In genomic region chr20:36346256-36346655, GRCh38 we compare ENCODE assay signal across 34 cellular contexts.
"Had no signal": no experiment of that assay in that cellular context is flagged by ENCODE, and none has a peak within 500 bp of the region (broad histone marks: within the 10 kb centered on the region; RNA-seq: fewer than 3 reads in every experiment).

No MANE protein-coding gene starts in this region.

- H3K4me1 Mint-ChIP-seq: activated B cell treated with CpG ODN at 0.5 μM for 24 hours; activated CD4-positive, alpha-beta T cell treated with anti-CD3 and anti-CD28 coated beads, Interleukin-2, amount 10 ng/mL, durations not matched to agents 24 days and 14 days; activated naive CD8-positive, alpha-beta T cell treated with anti-CD3 and anti-CD28 coated beads for 36 hours; activated T-helper 17 cell treated with anti-CD3 and anti-CD28 coated beads, Interleukin-2, amount 50 U/mL, for 72 hours; brain; central memory CD8-positive, alpha-beta T cell had no signal

- DNase-seq: activated B cell treated with CpG ODN at 0.5 μM for 24 hours; activated CD4-positive, alpha-beta memory T cell treated with anti-CD3 and anti-CD28 coated beads for 36 hours; activated CD4-positive, alpha-beta T cell treated with anti-CD3 and anti-CD28 coated beads for 4 hours; activated CD4-positive, alpha-beta T cell treated with anti-CD3 and anti-CD28 coated beads, Interleukin-2, amount 10 ng/mL, durations not matched to agents 24 days and 14 days; activated CD4-positive, alpha-beta T cell treated with anti-CD3 and anti-CD28 coated beads, Interleukin-2, amount 50 U/mL, for 1 hour; activated CD4-positive, alpha-beta T cell treated with anti-CD3 and anti-CD28 coated beads, Interleukin-2, amount 50 U/mL, for 4 hours; activated CD4-positive, CD25-positive, alpha-beta regulatory T cell treated with anti-CD3 and anti-CD28 coated beads, Interleukin-2, amount 50 U/mL, for 72 hours; activated CD8-positive, alpha-beta memory T cell treated with anti-CD3 and anti-CD28 coated beads, Interleukin-2, amount 50 U/mL, for 4 hours; activated CD8-positive, alpha-beta T cell treated with anti-CD3 and anti-CD28 coated beads for 36 hours; activated effector memory CD4-positive, alpha-beta T cell treated with anti-CD3 and anti-CD28 coated beads, Interleukin-2, amount 50 U/mL, for 16 hours; activated gamma-delta T cell treated with Interleukin-2 at 50 U/mL for 16 hours; activated naive CD4-positive, alpha-beta T cell; activated naive CD4-positive, alpha-beta T cell treated with anti-CD3 and anti-CD28 coated beads for 36 hours; activated naive CD4-positive, alpha-beta T cell treated with anti-CD3 and anti-CD28 coated beads, Interleukin-2, amount 50 U/mL, for 16 hours; activated naive CD8-positive, alpha-beta T cell treated with anti-CD3 and anti-CD28 coated beads for 36 hours; activated T-cell treated with anti-CD3 and anti-CD28 coated beads for 4 hours; activated T-cell treated with anti-CD3 and anti-CD28 coated beads, Interleukin-2, amount 50 U/mL, for 1 hour; activated T-cell treated with anti-CD3 and anti-CD28 coated beads, Interleukin-2, amount 50 U/mL, for 4 hours; activated T-cell treated with anti-CD3 and anti-CD28 coated beads, Interleukin-2, amount 50 U/mL, for 72 hours; caudate nucleus; cerebellar nuclear complex; T-helper 1 cell; T-helper 2 cell; T-helper 9 cell had no signal

- ATAC-seq: activated CD8-positive, alpha-beta T cell treated with anti-CD3 and anti-CD28 coated beads for 36 hours; activated naive CD4-positive, alpha-beta T cell treated with anti-CD3 and anti-CD28 coated beads, Interleukin-2, amount 50 U/mL, for 72 hours; activated T-cell treated with anti-CD3 and anti-CD28 coated beads, Interleukin-2, amount 50 U/mL, for 4 hours; activated T-cell treated with anti-CD3 and anti-CD28 coated beads, Interleukin-2, amount 50 U/mL, for 72 hours; activated T-helper 17 cell treated with anti-CD3 and anti-CD28 coated beads, Interleukin-2, amount 50 U/mL, for 72 hours had no signal

- H3K4me3 Mint-ChIP-seq: activated B cell treated with CpG ODN at 0.5 μM for 24 hours; activated CD4-positive, alpha-beta memory T cell treated with anti-CD3 and anti-CD28 coated beads for 36 hours; activated CD4-positive, alpha-beta T cell treated with anti-CD3 and anti-CD28 coated beads, Interleukin-2, amount 10 ng/mL, durations not matched to agents 24 days and 14 days; activated CD8-positive, alpha-beta T cell treated with anti-CD3 and anti-CD28 coated beads for 36 hours; activated naive CD4-positive, alpha-beta T cell treated with anti-CD3 and anti-CD28 coated beads for 36 hours; activated naive CD8-positive, alpha-beta T cell treated with anti-CD3 and anti-CD28 coated beads for 36 hours; activated T-cell treated with anti-CD3 and anti-CD28 coated beads, Interleukin-2, amount 50 U/mL, for 4 hours; activated T-cell treated with anti-CD3 and anti-CD28 coated beads, Interleukin-2, amount 50 U/mL, for 72 hours; activated T-helper 1 cell treated with anti-CD3 and anti-CD28 coated beads, Interleukin-12 subunit alpha, Interleukin-12 subunit beta, Interleukin-2, Interleukin-4 antibody, amounts not matched to agents 30 ng/mL and 10 ng/mL and 1 ng/mL, durations not matched to agents 14 hours and 24 hours and 36 hours; activated T-helper 17 cell treated with anti-CD3 and anti-CD28 coated beads, Interleukin-2, amount 50 U/mL, for 72 hours; brain; central memory CD8-positive, alpha-beta T cell; T-helper 1 cell treated with Interleukin-12 subunit alpha and Interleukin-12 subunit beta and Interleukin-4 antibody, amounts not matched to agents 30 μg/mL and 1 μg/mL, for 36 hours; T-helper 2 cell treated with Interferon-gamma antibody and Interleukin-4, amounts not matched to agents 5 μg/mL and 100 μg/mL, for 36 hours had no signal

- H3K27ac ChIP-seq: ascending aorta, cardiac muscle cell, VCaP had no signal

- H3K9me3 Mint-ChIP-seq: activated B cell treated with CpG ODN at 0.5 μM for 24 hours; activated CD4-positive, alpha-beta memory T cell treated with anti-CD3 and anti-CD28 coated beads for 36 hours; activated CD4-positive, alpha-beta T cell treated with anti-CD3 and anti-CD28 coated beads, Interleukin-2, amount 10 ng/mL, durations not matched to agents 24 days and 14 days; activated CD8-positive, alpha-beta T cell treated with anti-CD3 and anti-CD28 coated beads for 36 hours; activated naive CD4-positive, alpha-beta T cell treated with anti-CD3 and anti-CD28 coated beads for 36 hours; activated naive CD4-positive, alpha-beta T cell treated with anti-CD3 and anti-CD28 coated beads, Interleukin-2, amount 50 U/mL, for 72 hours; activated naive CD8-positive, alpha-beta T cell treated with anti-CD3 and anti-CD28 coated beads for 36 hours; activated T-cell treated with anti-CD3 and anti-CD28 coated beads, Interleukin-2, amount 50 U/mL, for 4 hours; activated T-cell treated with anti-CD3 and anti-CD28 coated beads, Interleukin-2, amount 50 U/mL, for 72 hours; activated T-helper 1 cell treated with anti-CD3 and anti-CD28 coated beads, Interleukin-12 subunit alpha, Interleukin-12 subunit beta, Interleukin-2, Interleukin-4 antibody, amounts not matched to agents 30 ng/mL and 10 ng/mL and 1 ng/mL, durations not matched to agents 14 hours and 24 hours and 36 hours; activated T-helper 17 cell treated with anti-CD3 and anti-CD28 coated beads, Interleukin-2, amount 50 U/mL, for 72 hours; brain; central memory CD8-positive, alpha-beta T cell; T-helper 1 cell treated with Interleukin-12 subunit alpha and Interleukin-12 subunit beta and Interleukin-4 antibody, amounts not matched to agents 30 μg/mL and 1 μg/mL, for 36 hours; T-helper 2 cell treated with Interferon-gamma antibody and Interleukin-4, amounts not matched to agents 5 μg/mL and 100 μg/mL, for 36 hours had no signal

- H3K27me3 ChIP-seq: ascending aorta, cardiac muscle cell had no signal

- H3K36me3 Mint-ChIP-seq: activated CD4-positive, alpha-beta memory T cell treated with anti-CD3 and anti-CD28 coated beads for 36 hours; activated naive CD4-positive, alpha-beta T cell treated with anti-CD3 and anti-CD28 coated beads, Interleukin-2, amount 50 U/mL, for 72 hours; activated naive CD8-positive, alpha-beta T cell treated with anti-CD3 and anti-CD28 coated beads for 36 hours; brain had no signal

- H3K4me1 ChIP-seq: ascending aorta had no signal

- H3K4me3 ChIP-seq: ascending aorta, cardiac muscle cell had no signal

- H3K36me3 ChIP-seq: ascending aorta, cardiac muscle cell had no signal

- H3K9me3 ChIP-seq: ascending aorta had no signal

- H3K27ac Mint-ChIP-seq: activated B cell treated with CpG ODN at 0.5 μM for 24 hours; activated CD4-positive, alpha-beta memory T cell treated with anti-CD3 and anti-CD28 coated beads for 36 hours; activated CD4-positive, alpha-beta T cell treated with anti-CD3 and anti-CD28 coated beads, Interleukin-2, amount 10 ng/mL, durations not matched to agents 24 days and 14 days; activated CD8-positive, alpha-beta T cell treated with anti-CD3 and anti-CD28 coated beads for 36 hours; activated naive CD4-positive, alpha-beta T cell treated with anti-CD3 and anti-CD28 coated beads for 36 hours; activated naive CD4-positive, alpha-beta T cell treated with anti-CD3 and anti-CD28 coated beads, Interleukin-2, amount 50 U/mL, for 72 hours; activated naive CD8-positive, alpha-beta T cell treated with anti-CD3 and anti-CD28 coated beads for 36 hours; activated T-cell treated with anti-CD3 and anti-CD28 coated beads, Interleukin-2, amount 50 U/mL, for 72 hours; activated T-helper 1 cell treated with anti-CD3 and anti-CD28 coated beads, Interleukin-12 subunit alpha, Interleukin-12 subunit beta, Interleukin-2, Interleukin-4 antibody, amounts not matched to agents 30 ng/mL and 10 ng/mL and 1 ng/mL, durations not matched to agents 14 hours and 24 hours and 36 hours; activated T-helper 17 cell treated with anti-CD3 and anti-CD28 coated beads, Interleukin-2, amount 50 U/mL, for 72 hours; T-helper 1 cell treated with Interleukin-12 subunit alpha and Interleukin-12 subunit beta and Interleukin-4 antibody, amounts not matched to agents 30 μg/mL and 1 μg/mL, for 36 hours; T-helper 2 cell treated with Interferon-gamma antibody and Interleukin-4, amounts not matched to agents 5 μg/mL and 100 μg/mL, for 36 hours had no signal

- H3K27me3 Mint-ChIP-seq: activated CD4-positive, alpha-beta T cell treated with anti-CD3 and anti-CD28 coated beads, Interleukin-2, amount 10 ng/mL, durations not matched to agents 24 days and 14 days; activated naive CD8-positive, alpha-beta T cell treated with anti-CD3 and anti-CD28 coated beads for 36 hours; brain had no signal
